5 cellular contexts compared by ENCODE assay signal in genomic region chr4:166088576-166088975, GRCh38.
"Had no signal": no experiment of that assay in that cellular context is flagged by ENCODE, and none has a peak within 500 bp of the region (broad histone marks: within the 10 kb centered on the region; RNA-seq: fewer than 3 reads in every experiment).

No MANE protein-coding gene starts in this region.

- H2AFZ ChIP-seq: GM23338 had no signal

- DNase-seq: H9, HCEC 1CT had no signal

- H3K4me2 ChIP-seq: GM23338 had no signal

- H3K27ac ChIP-seq: HL-60 had no signal

- H3K4me3 ChIP-seq: GM23338 had no signal

- ATAC-seq: GM23338, HepG2 had no signal
